ENCODE assay signal across 22 cellular contexts in the genomic region with DNA sequence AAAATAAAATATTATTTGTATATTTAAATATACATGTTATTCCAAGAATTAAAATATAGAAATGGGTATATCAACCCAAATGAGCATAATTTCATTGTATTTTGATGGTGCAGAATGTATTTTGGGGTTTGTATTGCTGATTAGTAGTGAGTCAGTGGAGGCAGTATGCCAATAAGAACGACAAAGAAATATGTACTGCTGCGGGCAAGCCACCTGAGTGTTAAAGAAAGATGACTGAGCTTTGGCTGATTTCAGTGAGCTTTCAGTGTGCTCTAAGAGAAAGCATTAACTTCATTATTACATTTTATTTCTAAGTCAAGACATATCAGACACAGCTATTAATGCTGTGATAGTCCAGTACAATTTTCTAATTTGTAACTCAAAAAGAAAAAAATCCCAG.
DNase-seq lines count a peak whose midpoint lies in the region; ATAC-seq and TF ChIP-seq lines count a peak whose summit lies in the region.
"Had no signal": no experiment of that assay in that cellular context is flagged by ENCODE, and none has a peak within 500 bp of the region (broad histone marks: within the 10 kb centered on the region; RNA-seq: fewer than 3 reads in every experiment).

No MANE protein-coding gene starts in this region.

- no peak overlapping the region for H3K9ac ChIP-seq in mammary epithelial cell (ENCODE audit: insufficient read depth, low read length)
- H3K9ac ChIP-seq: BLaER1 treated with 17β-estradiol and CSF1 and Interleukin-3, amounts not matched to agents 10 nM and 100 nM had no signal

- DNase-seq in M059J (ENCODE audit: low read depth): peak; percentile 17
- peak; percentile 7 for DNase-seq in RKO (ENCODE audit: low spot score)
- DNase-seq in mammary epithelial cell: peak; percentile 18
- DNase-seq in foreskin keratinocyte: no peak
- DNase-seq: 8988T; ACHN; AML-193; BE2C; Calu3; CD4-positive, alpha-beta T cell; CD8-positive, alpha-beta memory T cell; COR-L47; DMS53; DMS79 treated with DMSO at 0.1 percent for 48 hours; H9 had no signal

- BruUV-seq in mammary epithelial cell (replicated peaks; lab: Mats Ljungman, UMichigan): no TSS peak

- CTCF ChIA-PET in mammary epithelial cell (lab: Charles Lee; ENCODE audit: low non-redundant PET): no interaction called here

- H3K4me2 ChIP-seq in mammary epithelial cell (ENCODE audit: insufficient read depth, low read depth, low read length): no peak overlapping the region
- H3K4me2 ChIP-seq: A549; BLaER1 treated with 17β-estradiol and CSF1 and Interleukin-3, amounts not matched to agents 10 nM and 100 nM; GM23338 had no signal

- H3K4me1 ChIP-seq in mammary epithelial cell (ENCODE audit: insufficient read depth, low read length): no peaks in the 10 kb centered on the region
- no peaks in the 10 kb centered on the region for H3K4me1 ChIP-seq in foreskin keratinocyte
- H3K4me1 ChIP-seq: A549, BE2C had no signal

- H3K27me3 ChIP-seq in mammary epithelial cell (ENCODE audit: insufficient read depth, low read length) (peaks cover 10% of the 10 kb centered on the region), foreskin keratinocyte (peaks cover 15% of the 10 kb centered on the region)
- H3K27me3 ChIP-seq: BE2C had no signal

- TF ChIP-seq CTCF in mammary epithelial cell (conservative IDR thresholded peaks at IDR 0.05 in 1 of 2, IDR thresholded peaks at IDR 0.05 in 1 of 2; ENCODE audit: extremely low read depth in 1 of 2, insufficient read depth in 1 of 2, low read depth in 1 of 2, low read length in 2 of 2) (no peak), foreskin keratinocyte (conservative IDR thresholded peaks at IDR 0.05) (no peak)

- no peaks in the 10 kb centered on the region for H3K36me3 ChIP-seq in mammary epithelial cell (ENCODE audit: insufficient read depth, low read length)

- WGBS in mammary epithelial cell (ENCODE audit: low coverage, missing lambda C conversion rate): 0% methylated on average over 2 of the region's 2 CpGs

- no peaks in the 10 kb centered on the region for H4K20me1 ChIP-seq in mammary epithelial cell (ENCODE audit: insufficient read depth, low read length)
- H4K20me1 ChIP-seq: BLaER1 treated with 17β-estradiol and CSF1 and Interleukin-3, amounts not matched to agents 10 nM and 100 nM had no signal

- dilution Hi-C loops in mammary epithelial cell (cut with HindIII; ENCODE audit: low sequenced_read_pairs): no loop called here

- no peak overlapping the region for H3K4me3 ChIP-seq in mammary epithelial cell (replicated peaks in 1 of 3; ENCODE audit: insufficient read depth in 1 of 3, low read depth in 2 of 3, low read length in 3 of 3)
- H3K4me3 ChIP-seq: A549; BLaER1 treated with 17β-estradiol and CSF1 and Interleukin-3, amounts not matched to agents 10 nM and 100 nM; GM23338 had no signal

- in situ Hi-C loops in mammary epithelial cell (cut with MboI; ENCODE audit: low sequenced_read_pairs in 2 of 2): no loop called here

- H3K79me2 ChIP-seq in mammary epithelial cell (ENCODE audit: insufficient read depth, low read length): no peaks in the 10 kb centered on the region

- ATAC-seq in foreskin keratinocyte: peak; percentile 61
- ATAC-seq in HG03439 (IDR thresholded peaks at IDR 0.05; ENCODE audit: unreplicated experiment): no peak
- ATAC-seq in GM21390 (IDR thresholded peaks at IDR 0.05; ENCODE audit: unreplicated experiment): no peak
- ATAC-seq in HG03565 (IDR thresholded peaks at IDR 0.05; ENCODE audit: unreplicated experiment): no peak
- ATAC-seq: A549, GM23338, HCT116 had no signal

- H3K27ac ChIP-seq in mammary epithelial cell (ENCODE audit: insufficient read depth, low read depth, low read length): no peak overlapping the region
- no peak overlapping the region for H3K27ac ChIP-seq in foreskin keratinocyte
- H3K27ac ChIP-seq: A549; BLaER1 treated with 17β-estradiol and CSF1 and Interleukin-3, amounts not matched to agents 10 nM and 100 nM had no signal

- intact Hi-C loops in mammary epithelial cell (cut with micrococcal nuclease): no loop called here

- no peaks in the 10 kb centered on the region for H3K9me3 ChIP-seq in mammary epithelial cell (replicated peaks; ENCODE audit: insufficient read depth, low read length)
- H3K9me3 ChIP-seq: A549; BE2C; BLaER1 treated with 17β-estradiol and CSF1 and Interleukin-3, amounts not matched to agents 10 nM and 100 nM had no signal

- no peak overlapping the region for H2AFZ ChIP-seq in mammary epithelial cell (ENCODE audit: low read depth, low read length)
- H2AFZ ChIP-seq: GM23338 had no signal

Comparison
In these comparisons a context has a peak if more than half of its experiments do, and no peak if none do; other contexts are left out.
1. DNase-seq: peak in M059J (single experiment), RKO (single experiment) and mammary epithelial cell (single experiment); none in foreskin keratinocyte (0 of 2).